In the genomic region with DNA sequence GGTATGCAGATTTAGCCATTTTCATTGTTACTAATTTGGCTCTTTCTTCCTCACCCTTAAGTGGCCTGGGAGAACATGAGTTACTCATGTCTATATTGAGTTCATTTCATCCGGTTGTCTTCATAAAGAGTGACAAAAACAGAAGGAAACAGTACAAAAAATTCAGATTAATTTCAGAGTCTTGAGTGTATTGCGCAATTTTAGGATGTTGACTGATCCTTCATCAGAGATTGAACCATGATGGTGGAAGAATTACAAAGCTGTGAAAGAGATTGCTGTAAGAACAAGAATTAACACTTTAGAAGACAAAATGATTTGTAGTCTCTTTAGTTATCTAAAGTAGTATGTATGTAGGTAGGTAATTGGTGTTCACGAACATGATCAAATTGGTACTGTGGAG, we compare ENCODE assay signal across 1 cellular context.
TF ChIP-seq lines count a peak whose summit lies in the region.

No MANE protein-coding gene starts in this region.

TF ChIP-seq in IMR-90, 13 proteins besides CTCF, POLR2A, EP300 and RAD21:
- peak; percentile 93 for TF ChIP-seq CEBPB (IDR thresholded peaks at IDR 0.05; ENCODE audit: low read depth, low read length)
- TF ChIP-seq RFX5 (IDR thresholded peaks at IDR 0.05; ENCODE audit: low read depth, low read length): no peak
